In genomic region chr5:62780888-62781287, GRCh38 we compare ENCODE assay signal across 1 cellular context.
TF ChIP-seq lines count a peak whose summit lies in the region.

No MANE protein-coding gene starts in this region.

TF ChIP-seq in A549, 52 proteins besides CTCF, POLR2A, EP300 and RAD21 (continued from another document):
- no peak for TF ChIP-seq REST (IDR thresholded peaks at IDR 0.05)
- TF ChIP-seq HOXB13 (CRISPR knock-in tag; IDR thresholded peaks at IDR 0.05; ENCODE audit: low read depth): no peak
- TF ChIP-seq ATOH8 (CRISPR knock-in tag; IDR thresholded peaks at IDR 0.05; ENCODE audit: low read depth): no peak
